In the genomic region with DNA sequence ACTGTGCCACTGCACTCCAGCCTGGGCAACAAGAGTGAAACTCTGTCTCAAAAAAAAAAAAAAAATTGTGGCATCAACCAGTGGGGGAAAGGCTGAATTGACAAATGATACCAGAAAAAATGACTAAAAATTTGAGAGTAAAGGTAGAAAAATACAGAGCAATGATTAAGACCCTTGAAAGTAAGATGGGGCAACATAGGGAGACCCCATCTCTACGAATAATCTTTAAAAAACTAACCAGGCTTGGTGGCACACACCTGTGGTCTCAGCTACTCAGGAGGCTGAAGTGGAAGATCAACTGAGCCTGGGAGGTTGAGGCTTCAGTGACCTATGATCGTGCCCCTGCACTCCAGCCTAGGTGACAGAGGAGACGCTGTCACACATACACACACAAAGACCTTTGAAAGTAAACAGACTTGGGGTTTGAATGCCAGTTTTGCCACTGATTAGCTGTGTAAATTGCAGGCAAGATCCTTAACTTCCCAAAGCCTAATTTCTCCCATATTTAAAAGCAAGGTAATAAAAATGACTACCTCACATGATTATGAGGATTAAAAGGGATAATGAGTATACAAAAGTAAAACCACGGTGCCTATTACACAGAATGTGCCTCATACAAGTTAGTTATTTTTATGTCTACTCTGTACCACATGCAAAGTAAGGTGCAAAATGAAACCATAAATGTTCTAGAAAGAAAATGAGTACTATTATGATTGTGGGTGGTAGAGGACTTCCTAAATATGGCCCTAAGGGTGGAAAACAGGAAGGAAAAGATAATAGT, we compare ENCODE assay signal across 13 cellular contexts. TPM values are rescaled to one million over a fixed set of nuclear protein-coding genes. Genes with fewer than 3 reads are reported as not detected.
DNase-seq lines count a peak whose midpoint lies in the region; ATAC-seq, FAIRE-seq and TF ChIP-seq lines count a peak whose summit lies in the region.
"Had no signal": no experiment of that assay in that cellular context is flagged by ENCODE, and none has a peak within 500 bp of the region (broad histone marks: within the 10 kb centered on the region; RNA-seq: fewer than 3 reads in every experiment).

No MANE protein-coding gene starts in this region.

- WGBS in adrenal gland, 4 donors = 70 to 79% (median 72%) methylated on average over 3 to 4 of the region's 4 CpGs

- peaks cover 0 to 5% of the 10 kb centered on the region in 2 donors for H3K4me1 ChIP-seq in duodenal mucosa (ENCODE audit: control insufficient read depth in 1 of 2, insufficient read depth in 2 of 2, low read length in 2 of 2)
- no peaks in the 10 kb centered on the region for H3K4me1 ChIP-seq in adrenal gland (replicated peaks in 1 of 2)

- no peak overlapping the region for H3K27ac ChIP-seq in duodenal mucosa (ENCODE audit: low read depth, low read length)
- H3K27ac ChIP-seq in adrenal gland = no peak overlapping the region

- H3K4me3 ChIP-seq in duodenal mucosa (ENCODE audit: low read depth in 1 of 2, low read length in 2 of 2) (peak overlapping the region; percentile 13 to 29), foreskin fibroblast (ENCODE audit: low read depth in 1 of 2, low read length in 2 of 2) (no peak overlapping the region), adrenal gland (no peak overlapping the region)

- ATAC-seq in GM19438 (IDR thresholded peaks at IDR 0.05; ENCODE audit: low read depth, unreplicated experiment) (peak; percentile 68), HG03045 (IDR thresholded peaks at IDR 0.05; ENCODE audit: unreplicated experiment) (peak; percentile 84)

- H3K36me3 ChIP-seq in duodenal mucosa (ENCODE audit: control insufficient read depth in 1 of 2, insufficient read depth in 2 of 2, low read length in 2 of 2) = no peaks in the 10 kb centered on the region
- H3K36me3 ChIP-seq in adrenal gland (replicated peaks in 1 of 2) = no peaks in the 10 kb centered on the region

- H3K9ac ChIP-seq in duodenal mucosa (ENCODE audit: low read depth in 1 of 2, low read length in 2 of 2) = peak overlapping the region in 1 of 2 donors; percentile 39

- DNase-seq in H54 (ENCODE audit: insufficient read length, low spot score) = no peak
- DNase-seq in foreskin fibroblast = no peak
- DNase-seq in glomerular visceral epithelial cell (ENCODE audit: extremely low spot score) = no peak
- DNase-seq in adrenal gland = no peak
- DNase-seq: HCEC 1CT, hippocampal formation, NCI-H1105 treated with DMSO at 0.1 percent for 48 hours, SHP77 had no signal

- peak; percentile 26 for TF ChIP-seq CTCF in GM12873 (IDR thresholded peaks at IDR 0.05; ENCODE audit: insufficient read depth, low read depth, low read length, missing control alignments)
- TF ChIP-seq CTCF in foreskin fibroblast (IDR thresholded peaks at IDR 0.05; ENCODE audit: low read depth, low read length) = no peak
- no peak for TF ChIP-seq CTCF in adrenal gland (IDR thresholded peaks at IDR 0.05)

- H3K27me3 ChIP-seq in duodenal mucosa (ENCODE audit: control insufficient read depth in 1 of 2, insufficient read depth in 2 of 2, low read length in 2 of 2) (no peaks in the 10 kb centered on the region), adrenal gland (no peaks in the 10 kb centered on the region)

- FAIRE-seq in H54 (lab: Jason Lieb, UNC) = no peak
- FAIRE-seq: colon had no signal

- no peak for TF ChIP-seq POLR2A in H54 (IDR thresholded peaks at IDR 0.05; ENCODE audit: low read depth, low read length)
- no peak for TF ChIP-seq POLR2A in adrenal gland (IDR thresholded peaks at IDR 0.05)

- no peaks in the 10 kb centered on the region for H3K9me3 ChIP-seq in duodenal mucosa (ENCODE audit: control insufficient read depth in 1 of 2, low read length in 2 of 2)
- no peaks in the 10 kb centered on the region for H3K9me3 ChIP-seq in adrenal gland (replicated peaks in 1 of 3)

- intact Hi-C loops in adrenal gland (cut with DNase I) = no loop called here

RNA-seq across cellular contexts. Expression of gene PAFAH1B1, which starts 21.7 kb away (rescaled TPM):
- 100 to 1,000 TPM in 4 of 8 donors, 10 to 100 TPM in 4; 61.7 to 166 (median 106) TPM for total RNA-seq in adrenal gland
- polyA plus RNA-seq in adrenal gland = 100 to 1,000 TPM in 1 of 3 donors, 10 to 100 TPM in 2; 42.4 to 135 (median 50.8) TPM

Comparison
In these comparisons a context has a peak if more than half of its experiments do, and no peak if none do; other contexts are left out.
1. H3K4me3 ChIP-seq: peak in duodenal mucosa (2 of 2); none in foreskin fibroblast (0 of 2) and adrenal gland (0 of 4).